ENCODE assay signal across 9 cellular contexts in the genomic region with DNA sequence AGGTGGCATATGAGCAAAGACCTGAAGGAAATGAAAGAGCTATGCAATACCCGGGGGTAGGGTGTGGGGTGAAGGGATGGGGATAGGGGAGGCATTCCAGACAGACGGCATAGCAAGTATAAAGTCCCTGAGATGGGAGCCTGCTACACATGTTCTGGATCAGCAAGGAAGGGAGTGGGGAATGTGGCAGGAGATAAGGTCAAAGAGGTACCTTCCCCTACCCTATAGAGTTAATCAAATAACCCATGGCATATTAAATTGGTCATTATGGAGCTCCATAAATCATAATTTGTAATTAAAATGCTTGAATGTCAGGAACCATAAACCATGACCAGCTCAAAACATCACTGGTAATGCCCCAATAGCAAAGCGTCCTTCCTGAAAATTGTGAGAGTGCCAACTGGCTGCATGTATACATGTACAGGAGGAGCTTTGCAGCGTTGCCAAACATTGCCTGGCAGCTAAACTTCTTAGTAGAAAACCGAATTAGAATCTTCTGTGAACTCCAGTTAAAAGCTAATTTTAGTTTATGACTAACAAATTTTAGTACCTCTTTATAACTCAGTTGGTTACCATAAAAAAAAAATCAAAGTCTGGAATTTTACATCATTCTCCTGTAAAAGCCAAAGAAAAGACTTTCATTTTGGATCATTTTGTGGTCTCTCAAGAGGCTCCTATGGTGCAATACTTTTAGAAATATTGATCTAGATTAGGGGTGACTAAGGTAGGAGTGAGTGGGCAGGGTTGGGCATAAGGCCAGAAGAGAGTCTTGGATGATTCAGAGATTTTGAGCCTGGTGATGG. TPM values are rescaled to one million over a fixed set of nuclear protein-coding genes. Genes with fewer than 3 reads are reported as not detected.
DNase-seq lines count a peak whose midpoint lies in the region; ATAC-seq, FAIRE-seq and TF ChIP-seq lines count a peak whose summit lies in the region.
"Had no signal": no experiment of that assay in that cellular context is flagged by ENCODE, and none has a peak within 500 bp of the region (broad histone marks: within the 10 kb centered on the region; RNA-seq: fewer than 3 reads in every experiment).

No MANE protein-coding gene starts in this region.

- DNase-seq in ELR (ENCODE audit: low read depth) (peak; percentile 90), NB4 (ENCODE audit: low read depth) (peak; percentile 57), K562 (ENCODE audit: extremely low read depth in 1 of 4, low spot score in 3 of 4) (peak in 1 of 4 experiments; percentile 19), NCI-H2107 (lab: John Stamatoyannopoulos, UW) (no peak), ACHN (no peak)
- peak; percentile 71 to 72 for DNase-seq in stimulated activated CD4-positive, alpha-beta T cell treated with anti-CD3 and anti-CD28 coated beads, Interleukin-15, amount 100 ng/mL, for 48 hours (ENCODE audit: low read depth in 2 of 2)

- no peak overlapping the region for H3K4me2 ChIP-seq in K562 (ENCODE audit: insufficient read depth, low read length)

- FAIRE-seq in K562 (lab: Jason Lieb, UNC): no peak

- TF ChIP-seq RAD21 in K562 (CRISPR knock-in tag; conservative IDR thresholded peaks at IDR 0.05 in 1 of 2, IDR thresholded peaks at IDR 0.05 in 1 of 2): no peak

- H4K20me1 ChIP-seq in K562 (replicated peaks; ENCODE audit: control insufficient read depth, insufficient read depth, low read length): no peaks in the 10 kb centered on the region

- no peak for TF ChIP-seq POLR2A in NB4 (IDR thresholded peaks at IDR 0.05; ENCODE audit: extremely low read depth, insufficient read length)
- TF ChIP-seq POLR2A in K562 (conservative IDR thresholded peaks at IDR 0.05): no peak

- TF ChIP-seq CTCF in NB4 (IDR thresholded peaks at IDR 0.05; ENCODE audit: low read depth, low read length) (no peak), K562 (IDR thresholded peaks at IDR 0.05 in 2 of 3, conservative IDR thresholded peaks at IDR 0.05 in 1 of 3; ENCODE audit: insufficient read depth in 2 of 3, low read depth in 1 of 3, low read length in 3 of 3) (no peak)

- no peak overlapping the region for H3K9ac ChIP-seq in K562 (ENCODE audit: insufficient read depth in 1 of 2, low read depth in 2 of 2, low read length in 2 of 2)

- CTCF ChIA-PET in K562 (lab: Yijun Ruan, JAX; ENCODE audit: low intra/inter-chr PET ratio): no interaction called here

- H3K9me3 ChIP-seq in K562 (replicated peaks; ENCODE audit: control insufficient read depth, insufficient read depth, low read depth, low read length): no peaks in the 10 kb centered on the region

- peaks cover 4 to 7% of the 10 kb centered on the region in 2 experiments; a peak in 3 of 5 replicates for H3K4me1 ChIP-seq in K562 (replicated peaks in 1 of 2; ENCODE audit: control insufficient read depth in 2 of 2, insufficient read depth in 2 of 2, low read length in 2 of 2)

- 2% methylated on average over 5 of the region's 5 CpGs for WGBS in K562 (ENCODE audit: insufficient coverage, low coverage, missing lambda C conversion rate)

- ATAC-seq in K562: no peak
- no peak for ATAC-seq in GM21515 (IDR thresholded peaks at IDR 0.05; ENCODE audit: unreplicated experiment)
- no peak for ATAC-seq in HG03565 (IDR thresholded peaks at IDR 0.05; ENCODE audit: unreplicated experiment)
- ATAC-seq: Panc1 had no signal

- H3K4me3 ChIP-seq in NB4 (ENCODE audit: low read depth, low read length) (no peak overlapping the region), K562 (no peak overlapping the region)

- H3K36me3 ChIP-seq in K562 (ENCODE audit: control insufficient read depth, insufficient read depth, low read length): no peaks in the 10 kb centered on the region

- peaks cover 0 to 2% of the 10 kb centered on the region in 2 experiments; a peak in 1 of 5 replicates for H3K27me3 ChIP-seq in K562 (ENCODE audit: control insufficient read depth in 2 of 2, insufficient read depth in 2 of 2, low read length in 2 of 2)

- POLR2A ChIA-PET in K562 (lab: Yijun Ruan, JAX): interaction anchor here (0.6 to 1.1 kb wide), 2 partner anchors 12 to 18 kb away, joined by 3 read pairs; no protein-coding TSS in a partner anchor

- H3K27ac ChIP-seq in K562 (ENCODE audit: extremely low read depth, low read depth, low read length): no peak overlapping the region

- no peaks in the 10 kb centered on the region for H3K79me2 ChIP-seq in K562 (ENCODE audit: control insufficient read depth, insufficient read depth, low read length)

- H3K9me1 ChIP-seq in K562 (ENCODE audit: control insufficient read depth, insufficient read depth, low read length): no peaks in the 10 kb centered on the region

- BruUV-seq in K562 (replicated peaks; lab: Mats Ljungman, UMichigan): no TSS peak

- H2AFZ ChIP-seq in K562 (ENCODE audit: low read depth, low read length): no peak overlapping the region

- TF ChIP-seq EP300 in K562 (IDR thresholded peaks at IDR 0.05; ENCODE audit: low read length): no peak

- intact Hi-C loops in K562 (cut with micrococcal nuclease): no loop called here

- in situ Hi-C loops in K562 (cut with MboI): no loop called here
- in situ Hi-C loops in ACHN (cut with HindIII; ENCODE audit: low pct_ligation_motif_present, low pct_unique_long_range_greater_than_20kb, low sequenced_read_pairs): no loop called here

RNA-seq across cellular contexts. Expression of a gene that starts 4.7 kb away (rescaled TPM):
- 0.55 TPM in 1 of 2 replicates, not detected in the other for total RNA-seq in K562 (2011; cell fraction: chromatin; rRNA removed; ENCODE audit: low replicate concordance)
- total RNA-seq in K562 (2011; cell fraction: nucleolus; rRNA removed): not detected in 2 replicates
- 0.29 TPM in 1 of 2 replicates, not detected in the other for total RNA-seq in K562 (2011; cell fraction: nucleoplasm; rRNA removed)
- total RNA-seq in K562 (2014; rRNA removed) (not detected in 2 replicates), K562 (2014; rRNA removed; fragmentation: Illumina TruSeq; extraction: Trizol) (not detected in 2 replicates), K562 (2015; rRNA removed; fragmentation: Illumina TruSeq; extraction: Trizol) (not detected in 2 replicates), K562 (2021) (not detected in 2 replicates)
- polyA plus RNA-seq in K562 (2011; rRNA removed) (0.03 and 0.04 TPM in 2 replicates), K562 (2014; fragmentation: Illumina TruSeq; extraction: Trizol) (not detected in 2 replicates), K562 (2014; fragmentation: Nextera tagmentation; extraction: Ambion mirVana) (under 1 TPM in 1 of 2 experiments, not detected in 1; 0.01 TPM), K562 (2014; rRNA removed) (0.17 TPM in 1 of 2 replicates, not detected in the other)
- polyA plus RNA-seq in K562 (2011; cell fraction: cytosol; rRNA removed): 0.03 TPM in 2 replicates
- polyA plus RNA-seq in K562 (2011; cell fraction: nucleus; rRNA removed): 0.11 and 0.17 TPM in 2 replicates
- not detected in 2 replicates for polyA plus RNA-seq in K562 (2012)
- polyA minus RNA-seq in K562 (2011; rRNA and poly(A)+ RNA removed): not detected in 2 replicates
- polyA minus RNA-seq in K562 (2011; cell fraction: cytosol; rRNA and poly(A)+ RNA removed): not detected in 2 replicates
- polyA minus RNA-seq in K562 (2011; cell fraction: nucleus; rRNA and poly(A)+ RNA removed): not detected in 2 replicates

RNA-seq across cellular contexts. Expression of a gene that starts 4.9 kb away (rescaled TPM):
- 3.2 and 6.0 TPM in 2 replicates for total RNA-seq in K562 (2011; cell fraction: chromatin; rRNA removed; ENCODE audit: low replicate concordance)
- total RNA-seq in K562 (2011; cell fraction: nucleolus; rRNA removed): 3.3 and 3.7 TPM in 2 replicates
- 5.0 and 5.1 TPM in 2 replicates for total RNA-seq in K562 (2011; cell fraction: nucleoplasm; rRNA removed)
- 2.5 and 4.7 TPM in 2 replicates for total RNA-seq in K562 (2014; rRNA removed)
- 2.9 and 3.3 TPM in 2 replicates for total RNA-seq in K562 (2014; rRNA removed; fragmentation: Illumina TruSeq; extraction: Trizol)
- 2.9 and 3.4 TPM in 2 replicates for total RNA-seq in K562 (2015; rRNA removed; fragmentation: Illumina TruSeq; extraction: Trizol)
- total RNA-seq in K562 (2021): 8.4 and 8.6 TPM in 2 replicates
- polyA plus RNA-seq in K562 (2011; rRNA removed): 2.7 and 4.3 TPM in 2 replicates
- polyA plus RNA-seq in K562 (2011; cell fraction: cytosol; rRNA removed): 3.6 and 5.5 TPM in 2 replicates
- 6.8 and 7.3 TPM in 2 replicates for polyA plus RNA-seq in K562 (2011; cell fraction: nucleus; rRNA removed)
- 5.8 and 6.4 TPM in 2 replicates for polyA plus RNA-seq in K562 (2012)
- polyA plus RNA-seq in K562 (2014; fragmentation: Illumina TruSeq; extraction: Trizol): 4.5 and 4.8 TPM in 2 replicates
- under 1 TPM; 0.63 to 0.71 TPM for polyA plus RNA-seq in K562 (2014; fragmentation: Nextera tagmentation; extraction: Ambion mirVana)
- 5.4 and 6.1 TPM in 2 replicates for polyA plus RNA-seq in K562 (2014; rRNA removed)
- polyA minus RNA-seq in K562 (2011; rRNA and poly(A)+ RNA removed): 2.2 and 2.4 TPM in 2 replicates
- polyA minus RNA-seq in K562 (2011; cell fraction: cytosol; rRNA and poly(A)+ RNA removed): 1.9 and 2.7 TPM in 2 replicates
- 1.3 TPM in 2 replicates for polyA minus RNA-seq in K562 (2011; cell fraction: nucleus; rRNA and poly(A)+ RNA removed)

RNA-seq across cellular contexts. Expression of a gene that starts 59.5 kb away (rescaled TPM):
- total RNA-seq in K562 (2011; cell fraction: chromatin; rRNA removed; ENCODE audit: low replicate concordance): not detected in 2 replicates
- total RNA-seq in K562 (2011; cell fraction: nucleolus; rRNA removed): not detected in 2 replicates
- not detected in 2 replicates for total RNA-seq in K562 (2011; cell fraction: nucleoplasm; rRNA removed)
- total RNA-seq in K562 (2014; rRNA removed) (0.12 TPM in 1 of 2 replicates, not detected in the other), K562 (2014; rRNA removed; fragmentation: Illumina TruSeq; extraction: Trizol) (not detected in 2 replicates), K562 (2015; rRNA removed; fragmentation: Illumina TruSeq; extraction: Trizol) (not detected in 2 replicates), K562 (2021) (0.24 TPM in 1 of 2 replicates, not detected in the other)
- polyA plus RNA-seq in K562 (2011; rRNA removed) (not detected in 2 replicates), K562 (2014; fragmentation: Illumina TruSeq; extraction: Trizol) (not detected in 2 replicates), K562 (2014; fragmentation: Nextera tagmentation; extraction: Ambion mirVana) (not detected), K562 (2014; rRNA removed) (not detected in 2 replicates)
- 0.06 TPM in 1 of 2 replicates, not detected in the other for polyA plus RNA-seq in K562 (2011; cell fraction: cytosol; rRNA removed)
- polyA plus RNA-seq in K562 (2011; cell fraction: nucleus; rRNA removed): not detected in 2 replicates
- not detected in 2 replicates for polyA plus RNA-seq in K562 (2012)
- polyA minus RNA-seq in K562 (2011; rRNA and poly(A)+ RNA removed): not detected in 2 replicates
- polyA minus RNA-seq in K562 (2011; cell fraction: cytosol; rRNA and poly(A)+ RNA removed): not detected in 2 replicates
- not detected in 2 replicates for polyA minus RNA-seq in K562 (2011; cell fraction: nucleus; rRNA and poly(A)+ RNA removed)

Comparison
In these comparisons a context has a peak if more than half of its experiments do, and no peak if none do; other contexts are left out.
1. DNase-seq: peak in ELR (single experiment), NB4 (single experiment) and stimulated activated CD4-positive, alpha-beta T cell treated with anti-CD3 and anti-CD28 coated beads, Interleukin-15, amount 100 ng/mL, for 48 hours (2 of 2); none in NCI-H2107 (single experiment) and ACHN (single experiment).